1 cellular context compared by ENCODE assay signal in the genomic region with DNA sequence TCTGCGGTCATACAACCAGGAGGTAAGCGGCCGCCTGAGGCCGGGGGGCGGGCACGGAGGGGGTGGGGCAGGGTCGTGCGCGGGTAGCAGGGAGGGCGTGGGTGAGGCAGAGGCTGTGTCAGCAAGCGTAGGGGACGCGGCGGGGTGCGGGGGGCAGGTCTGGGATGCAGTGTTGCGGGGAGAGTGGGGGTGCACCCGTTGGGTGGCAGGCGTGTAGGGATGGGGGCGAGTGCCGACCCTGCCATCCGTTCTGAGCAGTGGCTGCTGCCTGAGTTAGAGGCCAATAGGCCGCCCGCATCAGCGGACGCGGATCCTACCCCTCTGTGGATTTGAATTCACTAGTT.
TF ChIP-seq lines count a peak whose summit lies in the region.

No MANE protein-coding gene starts in this region.

TF ChIP-seq in HepG2, 621 proteins besides CTCF, POLR2A, EP300 and RAD21 (continued from another document):
- TF ChIP-seq ZNF142 (CRISPR knock-in tag; IDR thresholded peaks at IDR 0.05) (no peak), ZBTB7B (CRISPR knock-in tag; IDR thresholded peaks at IDR 0.05) (no peak), ZNF891 (CRISPR knock-in tag; IDR thresholded peaks at IDR 0.05) (no peak), HOMEZ (CRISPR knock-in tag; IDR thresholded peaks at IDR 0.05; ENCODE audit: low read depth) (no peak), TARDBP (CRISPR knock-in tag; IDR thresholded peaks at IDR 0.05) (0 out of 2 replicates have a peak, but pooled peaks have one; percentile 0), MAZ (IDR thresholded peaks at IDR 0.05; ENCODE audit: borderline replicate concordance, low read depth, low read length) (0 out of 2 replicates have a peak, but pooled peaks have one; percentile 4), MAZ (CRISPR knock-in tag; IDR thresholded peaks at IDR 0.05; ENCODE audit: low read depth) (no peak), SSRP1 (CRISPR knock-in tag; IDR thresholded peaks at IDR 0.05) (no peak), GTF3A (CRISPR knock-in tag; conservative IDR thresholded peaks at IDR 0.05) (no peak), HBP1 (CRISPR knock-in tag; IDR thresholded peaks at IDR 0.05; ENCODE audit: low read depth) (peak; percentile 1; the same call in 1 of the 2 replicates), SETDB1 (CRISPR knock-in tag; IDR thresholded peaks at IDR 0.05; ENCODE audit: borderline replicate concordance) (no peak), MLLT10 (CRISPR knock-in tag; IDR thresholded peaks at IDR 0.05) (no peak), ZFX (CRISPR knock-in tag; IDR thresholded peaks at IDR 0.05; ENCODE audit: low read depth) (peak; percentile 8; the same call in 1 of the 2 replicates), SOX13 (IDR thresholded peaks at IDR 0.05) (no peak), SOX13 (CRISPR knock-in tag; conservative IDR thresholded peaks at IDR 0.05 in 1 of 2, IDR thresholded peaks at IDR 0.05 in 1 of 2) (no peak)
- TF ChIP-seq, protein P1, sequence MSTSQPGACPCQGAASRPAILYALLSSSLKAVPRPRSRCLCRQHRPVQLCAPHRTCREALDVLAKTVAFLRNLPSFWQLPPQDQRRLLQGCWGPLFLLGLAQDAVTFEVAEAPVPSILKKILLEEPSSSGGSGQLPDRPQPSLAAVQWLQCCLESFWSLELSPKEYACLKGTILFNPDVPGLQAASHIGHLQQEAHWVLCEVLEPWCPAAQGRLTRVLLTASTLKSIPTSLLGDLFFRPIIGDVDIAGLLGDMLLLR (CRISPR knock-in tag; IDR thresholded peaks at IDR 0.05) = no peak
